18 cellular contexts compared by ENCODE assay signal in the genomic region with DNA sequence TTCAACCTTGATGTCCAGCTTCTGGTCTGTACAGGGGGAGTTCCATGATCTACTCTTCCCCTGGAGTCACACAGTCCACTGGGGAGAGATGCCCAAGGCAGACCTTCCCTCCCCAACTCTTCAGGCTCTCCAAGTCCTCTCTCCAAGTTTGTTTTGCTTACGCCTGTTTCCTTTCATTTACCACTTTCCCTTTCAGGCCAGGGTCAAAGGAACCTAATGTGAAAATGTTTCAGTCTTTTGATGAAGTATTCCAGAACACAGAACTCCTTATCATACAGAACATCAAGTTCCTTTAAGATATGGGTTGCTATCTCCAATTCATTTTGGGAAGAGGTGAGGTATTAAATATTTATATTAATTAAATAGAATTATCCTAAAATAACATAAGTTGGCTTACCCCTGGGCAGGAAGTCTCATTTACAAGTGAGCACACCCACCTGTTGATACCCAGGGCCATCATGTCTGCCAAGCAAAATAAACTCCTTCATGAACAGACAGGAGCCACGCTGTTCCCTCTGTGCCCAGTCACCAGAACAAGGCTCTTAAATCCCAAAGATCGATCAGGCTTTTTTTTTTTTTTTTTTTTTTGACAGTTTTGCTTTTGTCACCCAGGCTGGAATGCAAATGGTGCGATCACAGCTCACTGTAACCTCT.
"Had no signal": no experiment of that assay in that cellular context is flagged by ENCODE, and none has a peak within 500 bp of the region (broad histone marks: within the 10 kb centered on the region; RNA-seq: fewer than 3 reads in every experiment).

No MANE protein-coding gene starts in this region.

- H3K36me3 Mint-ChIP-seq: brain, neural progenitor cell had no signal

- ATAC-seq: left colon, mucosa of descending colon had no signal

- H3K4me3 Mint-ChIP-seq: activated CD4-positive, alpha-beta memory T cell treated with anti-CD3 and anti-CD28 coated beads, Interleukin-2, amount 10 ng/mL, durations not matched to agents 7 days and 5 days; activated CD4-positive, alpha-beta T cell treated with anti-CD3 and anti-CD28 coated beads, Interleukin-2, amount 10 ng/mL, durations not matched to agents 24 days and 14 days; brain; neural progenitor cell had no signal

- H3K9me3 ChIP-seq: esophagus squamous epithelium, heart right ventricle, mucosa of descending colon, SJSA1 had no signal

- H3K4me2 ChIP-seq: neural progenitor cell had no signal

- H3K9ac ChIP-seq: neural progenitor cell had no signal

- H3K27ac Mint-ChIP-seq: activated CD4-positive, alpha-beta memory T cell treated with anti-CD3 and anti-CD28 coated beads, Interleukin-2, amount 10 ng/mL, durations not matched to agents 7 days and 5 days; activated CD4-positive, alpha-beta T cell treated with anti-CD3 and anti-CD28 coated beads, Interleukin-2, amount 10 ng/mL, durations not matched to agents 24 days and 14 days; brain; neural progenitor cell had no signal

- H3K9me3 Mint-ChIP-seq: activated CD4-positive, alpha-beta memory T cell treated with anti-CD3 and anti-CD28 coated beads, Interleukin-2, amount 10 ng/mL, durations not matched to agents 7 days and 5 days had no signal

- H3K27ac ChIP-seq: neural progenitor cell, SJSA1 had no signal

- H3K27me3 Mint-ChIP-seq: activated CD4-positive, alpha-beta memory T cell treated with anti-CD3 and anti-CD28 coated beads, Interleukin-2, amount 10 ng/mL, durations not matched to agents 7 days and 5 days; brain; progenitor cell of endocrine pancreas had no signal

- H3K36me3 ChIP-seq: esophagus squamous epithelium, heart right ventricle, neural progenitor cell, SJSA1 had no signal

- H3K4me1 Mint-ChIP-seq: brain had no signal

- H2AFZ ChIP-seq: neural progenitor cell had no signal

- H3K27me3 ChIP-seq: esophagus squamous epithelium, heart right ventricle, neural progenitor cell, SJSA1 had no signal

- H3K4me3 ChIP-seq: esophagus squamous epithelium, heart right ventricle, mucosa of descending colon, neural progenitor cell, SJSA1 had no signal

- DNase-seq: activated CD4-positive, alpha-beta memory T cell treated with anti-CD3 and anti-CD28 coated beads, Interleukin-2, amount 10 ng/mL, durations not matched to agents 7 days and 5 days; activated CD4-positive, alpha-beta T cell treated with anti-CD3 and anti-CD28 coated beads, Interleukin-2, amount 10 ng/mL, durations not matched to agents 24 days and 14 days; activated effector memory CD4-positive, alpha-beta T cell treated with anti-CD3 and anti-CD28 coated beads, Interleukin-2, amount 50 U/mL, for 16 hours; activated naive CD4-positive, alpha-beta T cell treated with anti-CD3 and anti-CD28 coated beads, Interleukin-2, amount 50 U/mL, for 16 hours; anterior cingulate cortex; esophagus squamous epithelium; heart right ventricle; islet precursor cell; left colon; mesendoderm; mucosa of descending colon; stimulated activated CD4-positive, alpha-beta T cell treated with anti-CD3 and anti-CD28 coated beads, Interleukin-4, amount 100 ng/mL, for 4 hours; T-helper 1 cell; trophoblast cell had no signal
